In the genomic region with DNA sequence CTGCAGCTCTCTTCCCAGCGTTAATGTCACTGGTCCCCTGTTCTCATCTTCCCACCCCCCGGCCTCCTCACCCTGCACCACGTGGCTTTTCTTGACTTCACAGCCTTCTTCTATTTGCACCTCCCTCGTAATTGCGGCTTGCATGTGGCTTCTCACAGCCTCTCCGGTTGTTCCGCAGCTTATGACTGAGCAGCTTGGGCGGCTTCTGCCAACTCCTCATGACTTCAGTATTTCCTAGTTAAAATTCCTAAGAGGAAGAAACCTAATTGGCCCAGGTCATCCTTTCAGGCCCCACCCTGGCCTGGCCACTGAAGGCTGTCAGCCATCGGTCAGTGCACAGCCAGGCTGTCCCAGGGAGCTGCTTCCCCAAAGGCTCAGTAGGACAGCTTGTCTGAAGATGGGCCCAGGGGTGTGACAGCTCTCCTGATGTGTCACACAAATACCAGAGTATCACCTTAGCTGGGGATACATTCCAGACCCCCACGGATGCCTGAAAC, we compare ENCODE assay signal across 12 cellular contexts. TPM values are rescaled to one million over a fixed set of nuclear protein-coding genes. Genes with fewer than 3 reads are reported as not detected.
DNase-seq lines count a peak whose midpoint lies in the region; ATAC-seq, FAIRE-seq and TF ChIP-seq lines count a peak whose summit lies in the region.
"Had no signal": no experiment of that assay in that cellular context is flagged by ENCODE, and none has a peak within 500 bp of the region (broad histone marks: within the 10 kb centered on the region; RNA-seq: fewer than 3 reads in every experiment).

No MANE protein-coding gene starts in this region.

- peaks cover 2% of the 10 kb centered on the region for H3K9me3 Mint-ChIP-seq in astrocyte (ENCODE audit: unreplicated experiment)
- H3K9me3 Mint-ChIP-seq: T-cell had no signal

- WGBS in right cardiac atrium: 67% methylated on average over 10 of the region's 10 CpGs

- no peaks in the 10 kb centered on the region for H3K27me3 Mint-ChIP-seq in astrocyte (ENCODE audit: low read depth, unreplicated experiment)

- peaks cover 8% of the 10 kb centered on the region for H3K4me1 ChIP-seq in astrocyte (ENCODE audit: insufficient read depth, low read length)
- H3K4me1 ChIP-seq in right cardiac atrium (ENCODE audit: control insufficient read depth, insufficient read depth, low read length): no peaks in the 10 kb centered on the region
- peaks cover 30% of the 10 kb centered on the region for H3K4me1 ChIP-seq in skeletal muscle satellite cell (ENCODE audit: control insufficient read depth, insufficient read depth, low read length)

- TF ChIP-seq CTCF in astrocyte (IDR thresholded peaks at IDR 0.05; ENCODE audit: insufficient read depth, low read depth, low read length): no peak

- H3K4me1 Mint-ChIP-seq in astrocyte (ENCODE audit: low read depth, unreplicated experiment): peaks cover 32% of the 10 kb centered on the region

- H3K27me3 ChIP-seq in astrocyte (ENCODE audit: insufficient read depth, low read length) (no peaks in the 10 kb centered on the region), right cardiac atrium (ENCODE audit: control insufficient read depth, insufficient read depth) (no peaks in the 10 kb centered on the region), skeletal muscle satellite cell (ENCODE audit: control insufficient read depth, insufficient read depth, low read length) (no peaks in the 10 kb centered on the region)

- H3K9ac ChIP-seq in astrocyte (ENCODE audit: low read length) (peak overlapping the region; percentile 39), skeletal muscle satellite cell (ENCODE audit: low read depth, low read length) (peak overlapping the region; percentile 2)

- H3K4me3 Mint-ChIP-seq in astrocyte (ENCODE audit: unreplicated experiment): no peak overlapping the region
- H3K4me3 Mint-ChIP-seq: T-cell had no signal

- H3K4me3 ChIP-seq in astrocyte (ENCODE audit: insufficient read depth, low read depth, low read length) (no peak overlapping the region), right cardiac atrium (ENCODE audit: low read length) (no peak overlapping the region), skeletal muscle satellite cell (ENCODE audit: low read length) (no peak overlapping the region)

- intact Hi-C loops in right cardiac atrium (cut with DNase I): no loop called here

- H3K79me2 ChIP-seq in astrocyte (ENCODE audit: insufficient read depth, low read length): no peaks in the 10 kb centered on the region

- H3K4me2 ChIP-seq in astrocyte (ENCODE audit: low read length) (peak overlapping the region; percentile 48), skeletal muscle satellite cell (ENCODE audit: low read length) (no peak overlapping the region)

- no peaks in the 10 kb centered on the region for H4K20me1 ChIP-seq in astrocyte (ENCODE audit: insufficient read depth, low read length)

- ATAC-seq in right cardiac atrium: peak; percentile 47 to 80
- no peak for ATAC-seq in HG03135 (IDR thresholded peaks at IDR 0.05; ENCODE audit: unreplicated experiment)
- ATAC-seq: T-cell had no signal

- peak overlapping the region; percentile 38 for H3K27ac Mint-ChIP-seq in astrocyte (ENCODE audit: unreplicated experiment)
- H3K27ac Mint-ChIP-seq: T-cell had no signal

- H2AFZ ChIP-seq in astrocyte (ENCODE audit: low read depth, low read length): peak overlapping the region; percentile 29

- H3K27ac ChIP-seq in astrocyte (ENCODE audit: low read depth, low read length) (peak overlapping the region; percentile 19), right cardiac atrium (ENCODE audit: low read length) (no peak overlapping the region)

- FAIRE-seq in H54 (lab: Jason Lieb, UNC) (peak; percentile 74), astrocyte (lab: Jason Lieb, UNC) (no peak)

- TF ChIP-seq POLR2A in H54 (IDR thresholded peaks at IDR 0.05; ENCODE audit: low read depth, low read length): no peak

- H3K36me3 ChIP-seq in astrocyte (ENCODE audit: insufficient read depth, low read length) (no peaks in the 10 kb centered on the region), skeletal muscle satellite cell (ENCODE audit: insufficient read depth, low read length) (no peaks in the 10 kb centered on the region)

- no peaks in the 10 kb centered on the region for H3K36me3 Mint-ChIP-seq in astrocyte (ENCODE audit: low read depth, unreplicated experiment)
- H3K36me3 Mint-ChIP-seq: T-cell had no signal

- no peaks in the 10 kb centered on the region for H3K9me3 ChIP-seq in astrocyte (ENCODE audit: insufficient read depth, low read depth, low read length)
- no peaks in the 10 kb centered on the region for H3K9me3 ChIP-seq in right cardiac atrium (ENCODE audit: control insufficient read depth, low read length)
- no peaks in the 10 kb centered on the region for H3K9me3 ChIP-seq in skeletal muscle satellite cell (replicated peaks; ENCODE audit: low read length)

- DNase-seq in H54 (ENCODE audit: insufficient read length, low spot score): peak; percentile 52
- peak; percentile 88 for DNase-seq in astrocyte (ENCODE audit: low read depth)
- peak; percentile 51 to 61 (median 56) for DNase-seq in right cardiac atrium
- DNase-seq in GDM1 (lab: John Stamatoyannopoulos, UW): no peak
- no peak for DNase-seq in cortex of kidney (lab: John Stamatoyannopoulos, UW)
- DNase-seq: DMS79; midbrain; NCI-H526 treated with DMSO at 0.1 percent for 48 hours; stimulated activated CD4-positive, alpha-beta T cell treated with anti-CD3 and anti-CD28 coated beads, Interleukin-12 subunit alpha, Interleukin-12 subunit beta, amount 100 ng/mL, for 4 hours had no signal

RNA-seq across cellular contexts. Expression of a gene that starts 8.6 kb away (rescaled TPM):
- total RNA-seq in astrocyte (118 and 124 TPM in 2 replicates), right cardiac atrium (100 to 1,000 TPM; 155 to 175 (median 162) TPM)
- polyA plus RNA-seq in right cardiac atrium: 72.4 TPM
- 14.9 and 24.1 TPM in 2 replicates for total RNA-seq in skeletal muscle satellite cell (2012; rRNA removed)

RNA-seq across cellular contexts. Expression of a gene that starts 52.5 kb away (rescaled TPM):
- total RNA-seq in astrocyte (1,663 and 1,692 TPM in 2 replicates), right cardiac atrium (100 to 1,000 TPM; 146 to 335 (median 212) TPM)
- 138 TPM for polyA plus RNA-seq in right cardiac atrium
- 2,772 and 3,140 TPM in 2 replicates for total RNA-seq in skeletal muscle satellite cell (2012; rRNA removed)

Comparison
In these comparisons a context has a peak if more than half of its experiments do, and no peak if none do; other contexts are left out.
1. DNase-seq: peak in H54 (single experiment), astrocyte (single experiment) and right cardiac atrium (3 of 3); none in GDM1 (single experiment) and cortex of kidney (single experiment).